Comparison of ENCODE assay signal across 36 cellular contexts in the genomic region with DNA sequence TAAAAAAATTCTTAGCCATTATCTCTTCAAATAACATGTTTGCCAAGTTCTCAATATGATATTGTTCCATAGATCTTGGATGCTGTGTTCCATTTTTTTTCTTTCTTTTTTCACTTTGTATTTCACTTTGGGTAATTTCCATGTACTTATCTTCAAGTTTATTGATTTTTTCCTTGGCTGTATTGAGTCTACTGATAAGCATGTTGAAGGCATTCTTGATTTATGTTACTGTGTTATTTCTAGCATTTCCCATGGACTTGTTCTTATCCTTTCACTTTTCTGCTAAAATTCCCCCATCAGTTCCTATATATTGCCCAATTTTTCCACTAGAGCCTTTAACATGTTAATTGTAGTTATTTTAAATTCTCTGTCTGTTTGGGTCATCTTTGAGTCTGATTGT.
"Had no signal": no experiment of that assay in that cellular context is flagged by ENCODE, and none has a peak within 500 bp of the region (broad histone marks: within the 10 kb centered on the region; RNA-seq: fewer than 3 reads in every experiment).

No MANE protein-coding gene starts in this region.

- H3K4me3 ChIP-seq: ascending aorta, cardiac muscle cell had no signal

- H3K27me3 Mint-ChIP-seq: activated B cell treated with CpG ODN at 0.5 μM for 24 hours; activated CD4-positive, alpha-beta memory T cell treated with anti-CD3 and anti-CD28 coated beads, Interleukin-2, amount 10 ng/mL, durations not matched to agents 7 days and 5 days; activated CD4-positive, alpha-beta T cell treated with anti-CD3 and anti-CD28 coated beads for 36 hours; activated CD4-positive, alpha-beta T cell treated with anti-CD3 and anti-CD28 coated beads, Interleukin-2, amount 10 ng/mL, durations not matched to agents 7 days and 5 days; activated CD8-positive, alpha-beta memory T cell treated with anti-CD3 and anti-CD28 coated beads, Interleukin-2, amount 10 ng/mL, durations not matched to agents 7 days and 5 days; activated naive CD4-positive, alpha-beta T cell treated with anti-CD3 and anti-CD28 coated beads, Interleukin-2, amount 10 ng/mL, durations not matched to agents 7 days and 5 days; activated naive CD4-positive, alpha-beta T cell treated with anti-CD3 and anti-CD28 coated beads, Interleukin-2, amount 50 U/mL, for 24 hours; activated naive CD8-positive, alpha-beta T cell; activated T-cell treated with anti-CD3 and anti-CD28 coated beads, Interleukin-2, amount 50 U/mL, for 24 hours; brain; central memory CD8-positive, alpha-beta T cell had no signal

- H3K4me1 ChIP-seq: ascending aorta had no signal

- H3K9me3 ChIP-seq: ascending aorta had no signal

- FAIRE-seq: bronchial epithelial cell, TTC549 had no signal

- H3K4me1 Mint-ChIP-seq: activated B cell treated with CpG ODN at 0.5 μM for 24 hours; activated CD4-positive, alpha-beta memory T cell treated with anti-CD3 and anti-CD28 coated beads, Interleukin-2, amount 10 ng/mL, durations not matched to agents 7 days and 5 days; activated CD4-positive, alpha-beta T cell treated with anti-CD3 and anti-CD28 coated beads for 36 hours; activated CD4-positive, alpha-beta T cell treated with anti-CD3 and anti-CD28 coated beads, Interleukin-2, amount 10 ng/mL, durations not matched to agents 7 days and 5 days; activated CD8-positive, alpha-beta memory T cell treated with anti-CD3 and anti-CD28 coated beads, Interleukin-2, amount 10 ng/mL, durations not matched to agents 7 days and 5 days; activated naive CD4-positive, alpha-beta T cell treated with anti-CD3 and anti-CD28 coated beads, Interleukin-2, amount 10 ng/mL, durations not matched to agents 7 days and 5 days; activated naive CD4-positive, alpha-beta T cell treated with anti-CD3 and anti-CD28 coated beads, Interleukin-2, amount 50 U/mL, for 24 hours; brain; central memory CD8-positive, alpha-beta T cell had no signal

- ATAC-seq: activated CD4-positive, alpha-beta T cell treated with anti-CD3 and anti-CD28 coated beads for 36 hours; activated CD8-positive, alpha-beta memory T cell treated with anti-CD3 and anti-CD28 coated beads, Interleukin-2, amount 10 ng/mL, durations not matched to agents 7 days and 5 days; activated CD8-positive, alpha-beta T cell treated with anti-CD3 and anti-CD28 coated beads, Interleukin-2, amount 10 ng/mL, durations not matched to agents 7 days and 5 days had no signal

- H3K27ac Mint-ChIP-seq: activated B cell treated with CpG ODN at 0.5 μM for 24 hours; activated CD4-positive, alpha-beta memory T cell treated with anti-CD3 and anti-CD28 coated beads, Interleukin-2, amount 10 ng/mL, durations not matched to agents 7 days and 5 days; activated CD4-positive, alpha-beta T cell treated with anti-CD3 and anti-CD28 coated beads for 36 hours; activated CD4-positive, alpha-beta T cell treated with anti-CD3 and anti-CD28 coated beads, Interleukin-2, amount 10 ng/mL, durations not matched to agents 7 days and 5 days; activated CD8-positive, alpha-beta memory T cell treated with anti-CD3 and anti-CD28 coated beads, Interleukin-2, amount 10 ng/mL, durations not matched to agents 7 days and 5 days; activated CD8-positive, alpha-beta T cell treated with anti-CD3 and anti-CD28 coated beads, Interleukin-2, amount 10 ng/mL, durations not matched to agents 7 days and 5 days; activated naive CD4-positive, alpha-beta T cell treated with anti-CD3 and anti-CD28 coated beads, Interleukin-2, amount 10 ng/mL, durations not matched to agents 7 days and 5 days; activated naive CD4-positive, alpha-beta T cell treated with anti-CD3 and anti-CD28 coated beads, Interleukin-2, amount 50 U/mL, for 24 hours; activated naive CD8-positive, alpha-beta T cell; activated T-cell treated with anti-CD3 and anti-CD28 coated beads, Interleukin-2, amount 50 U/mL, for 24 hours; activated T-helper 2 cell treated with anti-CD3 and anti-CD28 coated beads, Interferon-gamma antibody, Interleukin-2, Interleukin-4, amounts not matched to agents 10 μg/mL and 5 μg/mL and 100 μg/mL, durations not matched to agents 14 hours and 24 hours and 36 hours; brain; T-helper 1 cell treated with Interleukin-12 subunit alpha and Interleukin-12 subunit beta and Interleukin-4 antibody, amounts not matched to agents 30 μg/mL and 1 μg/mL, for 36 hours; T-helper 2 cell treated with Interferon-gamma antibody and Interleukin-4, amounts not matched to agents 5 μg/mL and 100 μg/mL, for 36 hours had no signal

- H3K36me3 ChIP-seq: cardiac muscle cell had no signal

- H3K9me3 Mint-ChIP-seq: activated B cell treated with CpG ODN at 0.5 μM for 24 hours; activated CD4-positive, alpha-beta memory T cell treated with anti-CD3 and anti-CD28 coated beads, Interleukin-2, amount 10 ng/mL, durations not matched to agents 7 days and 5 days; activated CD4-positive, alpha-beta T cell treated with anti-CD3 and anti-CD28 coated beads, Interleukin-2, amount 10 ng/mL, durations not matched to agents 7 days and 5 days; activated naive CD4-positive, alpha-beta T cell treated with anti-CD3 and anti-CD28 coated beads, Interleukin-2, amount 10 ng/mL, durations not matched to agents 7 days and 5 days; activated naive CD4-positive, alpha-beta T cell treated with anti-CD3 and anti-CD28 coated beads, Interleukin-2, amount 50 U/mL, for 24 hours; activated T-cell treated with anti-CD3 and anti-CD28 coated beads, Interleukin-2, amount 50 U/mL, for 24 hours; activated T-helper 2 cell treated with anti-CD3 and anti-CD28 coated beads, Interferon-gamma antibody, Interleukin-2, Interleukin-4, amounts not matched to agents 10 μg/mL and 5 μg/mL and 100 μg/mL, durations not matched to agents 14 hours and 24 hours and 36 hours; brain; central memory CD8-positive, alpha-beta T cell; T-helper 1 cell treated with Interleukin-12 subunit alpha and Interleukin-12 subunit beta and Interleukin-4 antibody, amounts not matched to agents 30 μg/mL and 1 μg/mL, for 36 hours; T-helper 2 cell treated with Interferon-gamma antibody and Interleukin-4, amounts not matched to agents 5 μg/mL and 100 μg/mL, for 36 hours had no signal

- H3K27me3 ChIP-seq: ascending aorta, cardiac muscle cell had no signal

- H3K4me3 Mint-ChIP-seq: activated B cell treated with CpG ODN at 0.5 μM for 24 hours; activated CD4-positive, alpha-beta memory T cell treated with anti-CD3 and anti-CD28 coated beads, Interleukin-2, amount 10 ng/mL, durations not matched to agents 7 days and 5 days; activated CD4-positive, alpha-beta T cell treated with anti-CD3 and anti-CD28 coated beads for 36 hours; activated CD4-positive, alpha-beta T cell treated with anti-CD3 and anti-CD28 coated beads, Interleukin-2, amount 10 ng/mL, durations not matched to agents 7 days and 5 days; activated CD8-positive, alpha-beta memory T cell treated with anti-CD3 and anti-CD28 coated beads, Interleukin-2, amount 10 ng/mL, durations not matched to agents 7 days and 5 days; activated CD8-positive, alpha-beta T cell treated with anti-CD3 and anti-CD28 coated beads, Interleukin-2, amount 10 ng/mL, durations not matched to agents 7 days and 5 days; activated naive CD4-positive, alpha-beta T cell treated with anti-CD3 and anti-CD28 coated beads, Interleukin-2, amount 10 ng/mL, durations not matched to agents 7 days and 5 days; activated naive CD4-positive, alpha-beta T cell treated with anti-CD3 and anti-CD28 coated beads, Interleukin-2, amount 50 U/mL, for 24 hours; activated naive CD8-positive, alpha-beta T cell; activated T-cell treated with anti-CD3 and anti-CD28 coated beads, Interleukin-2, amount 50 U/mL, for 24 hours; brain; central memory CD8-positive, alpha-beta T cell; T-helper 1 cell treated with Interleukin-12 subunit alpha and Interleukin-12 subunit beta and Interleukin-4 antibody, amounts not matched to agents 30 μg/mL and 1 μg/mL, for 36 hours; T-helper 2 cell treated with Interferon-gamma antibody and Interleukin-4, amounts not matched to agents 5 μg/mL and 100 μg/mL, for 36 hours had no signal

- DNase-seq: activated B cell treated with CpG ODN at 0.5 μM for 24 hours; activated CD4-positive, alpha-beta memory T cell treated with anti-CD3 and anti-CD28 coated beads, Interleukin-2, amount 10 ng/mL, durations not matched to agents 7 days and 5 days; activated CD4-positive, alpha-beta T cell treated with anti-CD3 and anti-CD28 coated beads for 36 hours; activated CD4-positive, alpha-beta T cell treated with anti-CD3 and anti-CD28 coated beads for 48 hours; activated CD4-positive, alpha-beta T cell treated with anti-CD3 and anti-CD28 coated beads, Interleukin-2, amount 10 ng/mL, durations not matched to agents 7 days and 5 days; activated CD4-positive, alpha-beta T cell treated with anti-CD3 and anti-CD28 coated beads, Interleukin-2, amount 50 U/mL, for 48 hours; activated CD4-positive, CD25-positive, alpha-beta regulatory T cell treated with anti-CD3 and anti-CD28 coated beads, Interleukin-2, amount 50 U/mL, for 72 hours; activated CD8-positive, alpha-beta memory T cell treated with anti-CD3 and anti-CD28 coated beads for 24 hours; activated CD8-positive, alpha-beta memory T cell treated with anti-CD3 and anti-CD28 coated beads, Interleukin-2, amount 10 ng/mL, durations not matched to agents 7 days and 5 days; activated CD8-positive, alpha-beta memory T cell treated with anti-CD3 and anti-CD28 coated beads, Interleukin-2, amount 50 U/mL, for 48 hours; activated CD8-positive, alpha-beta T cell treated with anti-CD3 and anti-CD28 coated beads, Interleukin-2, amount 10 ng/mL, durations not matched to agents 7 days and 5 days; activated effector memory CD4-positive, alpha-beta T cell treated with Interleukin-2 at 50 U/mL for 16 hours; activated gamma-delta T cell; activated naive CD4-positive, alpha-beta T cell treated with anti-CD3 and anti-CD28 coated beads, Interleukin-2, amount 10 ng/mL, durations not matched to agents 7 days and 5 days; activated naive CD4-positive, alpha-beta T cell treated with Interleukin-2 at 50 U/mL for 16 hours; activated T-cell treated with anti-CD3 and anti-CD28 coated beads, Interleukin-2, amount 50 U/mL, for 24 hours; activated T-cell treated with anti-CD3 and anti-CD28 coated beads, Interleukin-2, amount 50 U/mL, for 48 hours; amygdala; anterior cingulate cortex; caudate nucleus; cerebellar nuclear complex; T-helper 1 cell; T-helper 2 cell; T-helper 9 cell had no signal

- H3K27ac ChIP-seq: ascending aorta, cardiac muscle cell, VCaP had no signal
